Comparison of ENCODE assay signal across 9 cellular contexts in the genomic region with DNA sequence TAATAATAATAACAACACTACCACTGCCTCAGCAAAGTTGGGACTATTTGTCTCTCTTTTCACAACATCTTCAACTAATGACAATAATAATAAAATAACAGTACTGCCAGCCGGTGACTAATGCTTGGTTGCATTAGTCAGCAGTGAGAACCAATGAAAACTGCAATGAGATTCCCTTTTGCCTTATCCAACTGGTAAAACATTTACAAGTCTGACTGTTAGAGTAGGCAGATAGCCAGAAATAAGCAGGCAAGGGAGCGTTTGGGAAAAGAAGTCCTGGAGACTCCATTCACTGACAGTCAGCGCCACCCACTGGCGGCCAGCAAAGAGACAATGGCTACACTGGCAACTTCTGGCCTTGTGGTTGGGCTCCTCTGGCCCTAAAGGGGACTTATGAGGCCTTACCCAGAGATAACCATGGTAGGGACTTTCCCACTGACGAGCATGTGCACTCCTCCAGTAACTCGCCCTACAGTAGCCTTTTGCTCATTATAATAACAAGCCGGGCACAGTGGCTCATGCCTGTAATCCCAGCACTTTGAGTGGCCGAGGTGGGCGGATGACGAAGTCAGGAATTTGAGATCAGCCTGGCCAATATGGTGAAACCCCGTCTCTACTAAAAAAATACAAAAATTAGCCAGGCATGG. TPM values are rescaled to one million over a fixed set of nuclear protein-coding genes. Genes with fewer than 3 reads are reported as not detected.
DNase-seq lines count a peak whose midpoint lies in the region; ATAC-seq and TF ChIP-seq lines count a peak whose summit lies in the region.
"Had no signal": no experiment of that assay in that cellular context is flagged by ENCODE, and none has a peak within 500 bp of the region (broad histone marks: within the 10 kb centered on the region; RNA-seq: fewer than 3 reads in every experiment).

No MANE protein-coding gene starts in this region.

- H3K4me3 Mint-ChIP-seq in neural crest cell = peak overlapping the region; percentile 80

- H3K27me3 ChIP-seq in fibroblast of lung (ENCODE audit: control insufficient read depth, insufficient read depth, low read length) = peaks cover 4% of the 10 kb centered on the region

- in situ Hi-C loops in GM13976 (cut with MboI; ENCODE audit: low sequenced_read_pairs, unreplicated experiment) = no loop called here

- H2AFZ ChIP-seq in fibroblast of lung (ENCODE audit: low read length) = no peak overlapping the region

- H3K9ac ChIP-seq in fibroblast of lung (ENCODE audit: insufficient read depth, low read length) = no peak overlapping the region

- H3K9me3 Mint-ChIP-seq in neural crest cell = no peaks in the 10 kb centered on the region
- H3K9me3 Mint-ChIP-seq: IgD-negative memory B cell had no signal

- peaks cover 22% of the 10 kb centered on the region for H3K27me3 Mint-ChIP-seq in neural crest cell (ENCODE audit: low read depth)
- H3K27me3 Mint-ChIP-seq: IgD-negative memory B cell had no signal

- H3K27ac Mint-ChIP-seq in neural crest cell (ENCODE audit: unreplicated experiment) = no peak overlapping the region

- no peak overlapping the region for H3K27ac ChIP-seq in fibroblast of lung (ENCODE audit: insufficient read depth, low read length)

- no peak overlapping the region for H3K4me2 ChIP-seq in fibroblast of lung (ENCODE audit: extremely low read depth, insufficient read depth, low read length)

- DNase-seq in AML-193 (lab: John Stamatoyannopoulos, UW) (peak; percentile 47), GM13976 (ENCODE audit: low spot score) (peak; percentile 67), NCI-H146 (lab: John Stamatoyannopoulos, UW) (peak; percentile 75), T1000 (lab: John Stamatoyannopoulos, UW) (peak; percentile 94), fibroblast of lung (ENCODE audit: low read depth in 2 of 2) (peak; percentile 99), neural crest cell (ENCODE audit: low read depth, low spot score) (peak; percentile 64)

- H3K9me3 ChIP-seq in fibroblast of lung (ENCODE audit: control insufficient read depth, insufficient read depth, low read depth, low read length) = no peaks in the 10 kb centered on the region

- peaks cover 21% of the 10 kb centered on the region for H3K4me1 Mint-ChIP-seq in neural crest cell

- H3K4me3 ChIP-seq in fibroblast of lung (replicated peaks in 1 of 4; ENCODE audit: control extremely low read depth in 1 of 4, insufficient read depth in 1 of 4, low read depth in 3 of 4, low read length in 4 of 4) = no peak overlapping the region

- no peaks in the 10 kb centered on the region for H3K36me3 Mint-ChIP-seq in neural crest cell (ENCODE audit: low read depth)

- no peaks in the 10 kb centered on the region for H3K36me3 ChIP-seq in fibroblast of lung (ENCODE audit: control insufficient read depth, insufficient read depth, low read length)

- ATAC-seq in HG03521 (IDR thresholded peaks at IDR 0.05; ENCODE audit: unreplicated experiment) = no peak
- no peak for ATAC-seq in GM21528 (IDR thresholded peaks at IDR 0.05; ENCODE audit: low FRiP score, unreplicated experiment)

- no peaks in the 10 kb centered on the region for H4K20me1 ChIP-seq in fibroblast of lung (ENCODE audit: control insufficient read depth, extremely low read depth, insufficient read depth, low read length)

- peaks cover 8% of the 10 kb centered on the region for H3K4me1 ChIP-seq in fibroblast of lung (ENCODE audit: control insufficient read depth, extremely low read depth, insufficient read depth, low read length)

- TF ChIP-seq CTCF in GM13976 (IDR thresholded peaks at IDR 0.05; ENCODE audit: borderline replicate concordance, control extremely low read depth, extremely low read depth, insufficient read depth, missing control alignments) (peak; percentile 63), fibroblast of lung (conservative IDR thresholded peaks at IDR 0.05 in 1 of 2, IDR thresholded peaks at IDR 0.05 in 1 of 2; ENCODE audit: low read depth in 1 of 2, low read length in 2 of 2) (peak; percentile 82 to 91), neural crest cell (conservative IDR thresholded peaks at IDR 0.05) (peak; percentile 75)

- H3K79me2 ChIP-seq in fibroblast of lung (ENCODE audit: control insufficient read depth, insufficient read depth, low read length) = peaks cover 11% of the 10 kb centered on the region

RNA-seq across cellular contexts. Expression of gene NSFL1C, which starts 3.4 kb away (rescaled TPM):
- total RNA-seq in fibroblast of lung = 14.4 and 17.8 TPM in 2 replicates
- 24.3 and 32.1 TPM in 2 replicates for polyA plus RNA-seq in fibroblast of lung
- 58.1 and 83.2 TPM in 2 replicates for polyA plus RNA-seq in fibroblast of lung (2012)
- polyA minus RNA-seq in fibroblast of lung (ENCODE audit: low replicate concordance) = 28.7 and 32.7 TPM in 2 replicates
- 93.9 and 97.7 TPM in 2 replicates for total RNA-seq in neural crest cell

RNA-seq across cellular contexts. Expression of gene SIRPB2, which starts 21.2 kb away (rescaled TPM):
- total RNA-seq in fibroblast of lung (not detected in 2 replicates), neural crest cell (not detected in 2 replicates)
- polyA plus RNA-seq in fibroblast of lung = not detected in 2 replicates
- not detected in 2 replicates for polyA plus RNA-seq in fibroblast of lung (2012)
- not detected in 2 replicates for polyA minus RNA-seq in fibroblast of lung (ENCODE audit: low replicate concordance)

Comparison
In these comparisons a context has a peak if more than half of its experiments do, and no peak if none do; other contexts are left out.
1. DNase-seq: peak in every context shown above with its lines; median percentile 99 in fibroblast of lung; 94 in T1000; 75 in NCI-H146; 67 in GM13976; 64 in neural crest cell; 47 in AML-193.